In genomic region chr6:25961619-25962367, GRCh38 we compare ENCODE assay signal across 9 cellular contexts. TPM values are rescaled to one million over a fixed set of nuclear protein-coding genes. Genes with fewer than 3 reads are reported as not detected.
A peak's percentile ranks its signal among the peaks of the same experiment; 100 is the strongest.
DNase-seq lines count a peak whose midpoint lies in the region; ATAC-seq, FAIRE-seq and TF ChIP-seq lines count a peak whose summit lies in the region.
"Had no signal": no experiment of that assay in that cellular context is flagged by ENCODE, and none has a peak within 500 bp of the region (broad histone marks: within the 10 kb centered on the region; RNA-seq: fewer than 3 reads in every experiment).

No MANE protein-coding gene starts in this region.

- peaks cover 28 to 31% of the 10 kb centered on the region in 2 donors for H3K9me3 Mint-ChIP-seq in stimulated activated naive CD8-positive, alpha-beta T cell treated with anti-CD3 and anti-CD28 coated beads, Interleukin-15, amount 100 ng/mL, for 72 hours

- peak overlapping the region; percentile 69 for H3K9ac ChIP-seq in SK-N-MC (ENCODE audit: insufficient read length)

- H3K4me1 Mint-ChIP-seq in stimulated activated naive CD8-positive, alpha-beta T cell treated with anti-CD3 and anti-CD28 coated beads, Interleukin-15, amount 100 ng/mL, for 72 hours = peaks cover 76% of the 10 kb centered on the region

- peak overlapping the region; percentile 96 for H3K27ac ChIP-seq in SK-N-MC

- H3K27me3 Mint-ChIP-seq in stimulated activated naive CD8-positive, alpha-beta T cell treated with anti-CD3 and anti-CD28 coated beads, Interleukin-15, amount 100 ng/mL, for 72 hours = no peaks in the 10 kb centered on the region

- peak overlapping the region; percentile 87 for H3K4me3 ChIP-seq in SK-N-MC
- peak overlapping the region; percentile 91 for H3K4me3 ChIP-seq in fibroblast of the aortic adventitia (ENCODE audit: low read depth, low read length)

- FAIRE-seq in urothelium cell line (lab: Jason Lieb, UNC) = no peak

- no peaks in the 10 kb centered on the region for H3K9me3 ChIP-seq in SK-N-MC (ENCODE audit: low read depth, low read length)

- DNase-seq in SK-N-MC (ENCODE audit: low read depth, low spot score) (no peak), fibroblast of the aortic adventitia (ENCODE audit: low read depth) (peak; percentile 15), urothelium cell line (ENCODE audit: low spot score) (no peak), DMS53 (lab: John Stamatoyannopoulos, UW) (no peak)
- no peak for DNase-seq in stimulated activated naive CD8-positive, alpha-beta T cell treated with anti-CD3 and anti-CD28 coated beads, Interleukin-15, amount 100 ng/mL, for 72 hours
- no peak for DNase-seq in activated CD4-positive, CD25-positive, alpha-beta regulatory T cell (lab: John Stamatoyannopoulos, UW)
- DNase-seq: SHP77 had no signal

- peak; percentile 12 for TF ChIP-seq CTCF in fibroblast of the aortic adventitia (IDR thresholded peaks at IDR 0.05; ENCODE audit: insufficient read depth, low read length)

- peak overlapping the region; percentile 83 to 100 for H3K4me3 Mint-ChIP-seq in stimulated activated naive CD8-positive, alpha-beta T cell treated with anti-CD3 and anti-CD28 coated beads, Interleukin-15, amount 100 ng/mL, for 72 hours

- peak overlapping the region; percentile 65 to 100 for H3K27ac Mint-ChIP-seq in stimulated activated naive CD8-positive, alpha-beta T cell treated with anti-CD3 and anti-CD28 coated beads, Interleukin-15, amount 100 ng/mL, for 72 hours

- H3K36me3 ChIP-seq in SK-N-MC (ENCODE audit: insufficient read depth, low read length) = peaks cover 8% of the 10 kb centered on the region; the same call in 1 of the 2 replicates

- ATAC-seq in GM21717 (IDR thresholded peaks at IDR 0.05; ENCODE audit: unreplicated experiment) (peak; percentile 6), GM21447 (IDR thresholded peaks at IDR 0.05; ENCODE audit: unreplicated experiment) (no peak)
- peak; percentile 1 for ATAC-seq in stimulated activated naive CD8-positive, alpha-beta T cell treated with anti-CD3 and anti-CD28 coated beads, Interleukin-15, amount 100 ng/mL, for 72 hours

RNA-seq across cellular contexts. Expression of gene TRIM38, which starts 0.8 kb away (rescaled TPM):
- 12.0 and 35.3 TPM in 2 replicates for total RNA-seq in fibroblast of the aortic adventitia (ENCODE audit: low replicate concordance)

RNA-seq across cellular contexts. Expression of gene SLC17A2, which starts 31.3 kb away (rescaled TPM):
- 0.09 TPM in 1 of 2 replicates, not detected in the other for total RNA-seq in fibroblast of the aortic adventitia (ENCODE audit: low replicate concordance)
